12 cellular contexts compared by ENCODE assay signal in the genomic region with DNA sequence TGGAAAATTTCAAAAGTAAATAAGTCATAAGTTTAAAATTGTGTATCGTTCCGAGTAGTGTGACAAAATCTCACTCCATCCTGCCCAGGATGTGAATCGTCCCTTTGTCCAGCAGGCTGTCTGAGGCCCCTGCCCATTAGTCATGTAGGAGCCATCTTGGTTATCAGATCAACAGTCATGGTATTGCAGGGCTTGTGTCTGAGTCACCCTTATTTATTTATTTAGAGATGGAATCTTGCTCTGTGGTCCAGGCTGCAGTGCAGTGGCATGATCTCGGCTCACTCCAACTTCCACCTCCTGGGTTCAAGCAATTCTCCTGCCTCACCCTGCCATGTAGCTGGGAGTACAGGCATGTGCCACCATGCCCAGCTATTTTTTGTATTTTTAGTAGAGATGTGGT. TPM values are rescaled to one million over a fixed set of nuclear protein-coding genes. Genes with fewer than 3 reads are reported as not detected.
A peak's percentile ranks its signal among the peaks of the same experiment; 100 is the strongest.
DNase-seq lines count a peak whose midpoint lies in the region; ATAC-seq and TF ChIP-seq lines count a peak whose summit lies in the region.
"Had no signal": no experiment of that assay in that cellular context is flagged by ENCODE, and none has a peak within 500 bp of the region (broad histone marks: within the 10 kb centered on the region; RNA-seq: fewer than 3 reads in every experiment).

No MANE protein-coding gene starts in this region.

- no peak overlapping the region for H3K27ac Mint-ChIP-seq in activated T-cell treated with anti-CD3 and anti-CD28 coated beads, Interleukin-2, amount 50 U/mL, for 72 hours
- H3K27ac Mint-ChIP-seq: natural killer cell treated with Interleukin-12 subunit alpha and Interleukin-12 subunit beta and Interleukin-15 and Interleukin-18, amount 100 ng/mL, for 72 hours had no signal

- no peak for TF ChIP-seq POLR2A in adrenal gland (IDR thresholded peaks at IDR 0.05)

- H3K27me3 ChIP-seq in adrenal gland, result no peaks in the 10 kb centered on the region
- H3K27me3 ChIP-seq: tibial artery had no signal

- H3K27me3 Mint-ChIP-seq in activated T-cell treated with anti-CD3 and anti-CD28 coated beads, Interleukin-2, amount 50 U/mL, for 72 hours (ENCODE audit: low read depth), result peaks cover 40% of the 10 kb centered on the region

- no peak overlapping the region for H3K4me3 Mint-ChIP-seq in activated T-cell treated with anti-CD3 and anti-CD28 coated beads, Interleukin-2, amount 50 U/mL, for 72 hours
- H3K4me3 Mint-ChIP-seq: natural killer cell treated with Interleukin-12 subunit alpha and Interleukin-12 subunit beta and Interleukin-15 and Interleukin-18, amount 100 ng/mL, for 72 hours had no signal

- intact Hi-C loops in adrenal gland (cut with DNase I), result no loop called here

- DNase-seq in AG08395 (ENCODE audit: low spot score) (peak; percentile 47), HuH-7.5 (ENCODE audit: low spot score) (peak; percentile 13), adrenal gland (peak in 4 of 7 donors; percentile 42 to 66 (median 44)), hepatic stellate cell (ENCODE audit: low spot score) (peak; percentile 56), GM10266 (ENCODE audit: extremely low spot score) (no peak), OCI-M2 (lab: John Stamatoyannopoulos, UW; ENCODE audit: unreplicated experiment) (no peak)
- no peak for DNase-seq in activated T-cell treated with anti-CD3 and anti-CD28 coated beads, Interleukin-2, amount 50 U/mL, for 72 hours
- DNase-seq: GOT3, tibial artery had no signal

- H3K4me1 Mint-ChIP-seq in activated T-cell treated with anti-CD3 and anti-CD28 coated beads, Interleukin-2, amount 50 U/mL, for 72 hours (ENCODE audit: low read depth), result peaks cover 8% of the 10 kb centered on the region

- WGBS in adrenal gland, 4 donors, result 65 to 77% (median 76%) methylated on average over 4 of the region's 4 CpGs

- no peak for ATAC-seq in GM21737 (IDR thresholded peaks at IDR 0.05; ENCODE audit: unreplicated experiment)
- no peak for ATAC-seq in activated T-cell treated with anti-CD3 and anti-CD28 coated beads, Interleukin-2, amount 50 U/mL, for 72 hours (replicated peaks in 1 of 2)

- no peaks in the 10 kb centered on the region for H3K9me3 Mint-ChIP-seq in activated T-cell treated with anti-CD3 and anti-CD28 coated beads, Interleukin-2, amount 50 U/mL, for 72 hours
- H3K9me3 Mint-ChIP-seq: natural killer cell treated with Interleukin-12 subunit alpha and Interleukin-12 subunit beta and Interleukin-15 and Interleukin-18, amount 100 ng/mL, for 72 hours had no signal

- no peaks in the 10 kb centered on the region for H3K36me3 ChIP-seq in adrenal gland (replicated peaks in 1 of 2)
- H3K36me3 ChIP-seq: tibial artery had no signal

- peaks cover 16 to 22% of the 10 kb centered on the region in 2 donors for H3K4me1 ChIP-seq in adrenal gland (replicated peaks in 1 of 2)

- no peaks in the 10 kb centered on the region for H3K9me3 ChIP-seq in adrenal gland (replicated peaks in 1 of 3)
- H3K9me3 ChIP-seq: tibial artery had no signal

- no peak overlapping the region for H3K27ac ChIP-seq in adrenal gland
- H3K27ac ChIP-seq: C4-2B, tibial artery had no signal

- no peak for TF ChIP-seq CTCF in adrenal gland (IDR thresholded peaks at IDR 0.05)
- no peak for TF ChIP-seq CTCF in GM10266 (IDR thresholded peaks at IDR 0.05; ENCODE audit: control insufficient read depth, insufficient read depth, low read depth, missing control alignments)

- H3K4me3 ChIP-seq in adrenal gland, result no peak overlapping the region
- H3K4me3 ChIP-seq: tibial artery had no signal

- peaks cover 0 to 3% of the 10 kb centered on the region in 2 donors for H3K36me3 Mint-ChIP-seq in activated T-cell treated with anti-CD3 and anti-CD28 coated beads, Interleukin-2, amount 50 U/mL, for 72 hours (ENCODE audit: insufficient read depth in 2 of 2)
- H3K36me3 Mint-ChIP-seq: natural killer cell treated with Interleukin-12 subunit alpha and Interleukin-12 subunit beta and Interleukin-15 and Interleukin-18, amount 100 ng/mL, for 72 hours had no signal

RNA-seq across cellular contexts. Expression of gene ITGA2, which starts 30.2 kb away (rescaled TPM):
- 100 to 1,000 TPM in 1 of 8 donors, 10 to 100 TPM in 7; 16.9 to 127 (median 21.8) TPM for total RNA-seq in adrenal gland
- 10 to 100 TPM in 1 of 3 donors, 1 to 10 TPM in 2; 1.8 to 14.5 (median 2.3) TPM for polyA plus RNA-seq in adrenal gland
- total RNA-seq in activated T-cell treated with anti-CD3 and anti-CD28 coated beads, Interleukin-2, amount 50 U/mL, for 72 hours, result 1 to 10 TPM in 1 of 2 donors, under 1 TPM in 1; 0.79 to 1.7 TPM

Comparison
In these comparisons a context has a peak if more than half of its experiments do, and no peak if none do; other contexts are left out.
1. DNase-seq: peak in AG08395 (single experiment), HuH-7.5 (single experiment), adrenal gland (4 of 7) and hepatic stellate cell (single experiment); none in GM10266 (single experiment), activated T-cell treated with anti-CD3 and anti-CD28 coated beads, Interleukin-2, amount 50 U/mL, for 72 hours (0 of 2) and OCI-M2 (single experiment).
2. RNA of gene ITGA2, which starts 30.2 kb away (total RNA-seq): 16.9 to 127 TPM in adrenal gland; 0.79 to 1.7 TPM in activated T-cell treated with anti-CD3 and anti-CD28 coated beads, Interleukin-2, amount 50 U/mL, for 72 hours; every median in the first group is over 4 times any median in the second.